In genomic region chr7:91249506-91250233, GRCh38 we compare ENCODE assay signal across 21 cellular contexts. TPM values are rescaled to one million over a fixed set of nuclear protein-coding genes. Genes with fewer than 3 reads are reported as not detected.
DNase-seq lines count a peak whose midpoint lies in the region; ATAC-seq, FAIRE-seq and TF ChIP-seq lines count a peak whose summit lies in the region.
"Had no signal": no experiment of that assay in that cellular context is flagged by ENCODE, and none has a peak within 500 bp of the region (broad histone marks: within the 10 kb centered on the region; RNA-seq: fewer than 3 reads in every experiment).

No MANE protein-coding gene starts in this region.

- no peak overlapping the region for H3K27ac Mint-ChIP-seq in natural killer cell
- H3K27ac Mint-ChIP-seq: activated naive CD8-positive, alpha-beta T cell treated with anti-CD3 and anti-CD28 coated beads for 36 hours; CD8-positive, alpha-beta T cell; naive thymus-derived CD4-positive, alpha-beta T cell; stimulated activated effector memory CD8-positive, alpha-beta T cell treated with anti-CD3 and anti-CD28 coated beads, Interleukin-12 subunit alpha, Interleukin-12 subunit beta, amount 100 ng/mL, for 72 hours had no signal

- H3K27ac ChIP-seq in thyroid gland: no peak overlapping the region
- H3K27ac ChIP-seq: gastrocnemius medialis, HL-60 had no signal

- DNase-seq in H54 (ENCODE audit: insufficient read length, low spot score) (peak; percentile 43), adipocyte (ENCODE audit: low read depth) (peak; percentile 90), foreskin fibroblast (peak; percentile 75 to 87), thyroid gland (peak; percentile 16 to 38), natural killer cell (no peak), SHP77 treated with DMSO at 0.1 percent for 48 hours (lab: John Stamatoyannopoulos, UW) (no peak)
- DNase-seq: activated CD4-positive, CD25-positive, alpha-beta regulatory T cell; activated naive CD8-positive, alpha-beta T cell treated with anti-CD3 and anti-CD28 coated beads for 36 hours; CD8-positive, alpha-beta T cell; cortex of kidney; gastrocnemius medialis; H7; kidney; MM.1S; naive thymus-derived CD4-positive, alpha-beta T cell; retina; stimulated activated CD4-positive, alpha-beta T cell treated with anti-CD3 and anti-CD28 coated beads, Interleukin-4, amount 100 ng/mL, for 24 hours had no signal

- intact Hi-C loops in thyroid gland (cut with DNase I) (no loop called here), natural killer cell (cut with micrococcal nuclease) (no loop called here)

- no peaks in the 10 kb centered on the region for H3K36me3 ChIP-seq in adipocyte (ENCODE audit: control insufficient read depth, insufficient read depth, low read length, severe bottlenecking)
- H3K36me3 ChIP-seq in thyroid gland: no peaks in the 10 kb centered on the region
- H3K36me3 ChIP-seq: gastrocnemius medialis had no signal

- WGBS in thyroid gland, 2 donors: 75 to 81% methylated on average over 4 of the region's 4 CpGs

- H3K27me3 ChIP-seq in adipocyte (replicated peaks; ENCODE audit: control insufficient read depth, insufficient read depth, low read length) (no peaks in the 10 kb centered on the region), thyroid gland (no peaks in the 10 kb centered on the region)
- H3K27me3 ChIP-seq: gastrocnemius medialis had no signal

- H3K4me1 ChIP-seq in adipocyte (ENCODE audit: control insufficient read depth, insufficient read depth, low read length) (peaks cover 22% of the 10 kb centered on the region), thyroid gland (no peaks in the 10 kb centered on the region)
- H3K4me1 ChIP-seq: gastrocnemius medialis had no signal

- H3K4me3 ChIP-seq in adipocyte (ENCODE audit: low read length) (no peak overlapping the region), foreskin fibroblast (ENCODE audit: low read depth in 1 of 2, low read length in 2 of 2) (no peak overlapping the region), thyroid gland (replicated peaks in 1 of 3) (no peak overlapping the region)
- H3K4me3 ChIP-seq: gastrocnemius medialis had no signal

- no peak for TF ChIP-seq POLR2A in H54 (IDR thresholded peaks at IDR 0.05; ENCODE audit: low read depth, low read length)
- no peak for TF ChIP-seq POLR2A in thyroid gland (IDR thresholded peaks at IDR 0.05)

- no peak overlapping the region for H3K4me3 Mint-ChIP-seq in natural killer cell
- H3K4me3 Mint-ChIP-seq: activated naive CD8-positive, alpha-beta T cell treated with anti-CD3 and anti-CD28 coated beads for 36 hours; CD8-positive, alpha-beta T cell; naive thymus-derived CD4-positive, alpha-beta T cell; stimulated activated effector memory CD8-positive, alpha-beta T cell treated with anti-CD3 and anti-CD28 coated beads, Interleukin-12 subunit alpha, Interleukin-12 subunit beta, amount 100 ng/mL, for 72 hours had no signal

- H3K36me3 Mint-ChIP-seq in natural killer cell: no peaks in the 10 kb centered on the region
- H3K36me3 Mint-ChIP-seq: activated naive CD8-positive, alpha-beta T cell treated with anti-CD3 and anti-CD28 coated beads for 36 hours; CD8-positive, alpha-beta T cell; naive thymus-derived CD4-positive, alpha-beta T cell; stimulated activated effector memory CD8-positive, alpha-beta T cell treated with anti-CD3 and anti-CD28 coated beads, Interleukin-12 subunit alpha, Interleukin-12 subunit beta, amount 100 ng/mL, for 72 hours had no signal

- peak overlapping the region; percentile 19 for H3K9ac ChIP-seq in adipocyte (ENCODE audit: low read length)

- no peaks in the 10 kb centered on the region for H3K4me1 Mint-ChIP-seq in natural killer cell
- H3K4me1 Mint-ChIP-seq: activated naive CD8-positive, alpha-beta T cell treated with anti-CD3 and anti-CD28 coated beads for 36 hours; stimulated activated effector memory CD8-positive, alpha-beta T cell treated with anti-CD3 and anti-CD28 coated beads, Interleukin-12 subunit alpha, Interleukin-12 subunit beta, amount 100 ng/mL, for 72 hours had no signal

- no peak for ATAC-seq in HG02870 (IDR thresholded peaks at IDR 0.05; ENCODE audit: unreplicated experiment)
- no peak for ATAC-seq in natural killer cell
- ATAC-seq: CD8-positive, alpha-beta T cell; gastrocnemius medialis; naive thymus-derived CD4-positive, alpha-beta T cell; stimulated activated effector memory CD8-positive, alpha-beta T cell treated with anti-CD3 and anti-CD28 coated beads, Interleukin-12 subunit alpha, Interleukin-12 subunit beta, amount 100 ng/mL, for 72 hours had no signal

- no peaks in the 10 kb centered on the region for H3K27me3 Mint-ChIP-seq in natural killer cell (ENCODE audit: low read depth in 2 of 2)

- FAIRE-seq in H54 (lab: Jason Lieb, UNC): peak; percentile 72
- FAIRE-seq: GM18507, kidney had no signal

- H3K9me3 ChIP-seq in adipocyte (ENCODE audit: control insufficient read depth, low read length) (no peaks in the 10 kb centered on the region), thyroid gland (no peaks in the 10 kb centered on the region)
- H3K9me3 ChIP-seq: gastrocnemius medialis had no signal

- TF ChIP-seq CTCF in foreskin fibroblast (IDR thresholded peaks at IDR 0.05; ENCODE audit: low read depth, low read length) (no peak), thyroid gland (IDR thresholded peaks at IDR 0.05) (no peak), natural killer cell (IDR thresholded peaks at IDR 0.05) (no peak)

- H3K9me3 Mint-ChIP-seq in natural killer cell: peaks cover 0 to 3% of the 10 kb centered on the region in 2 donors

RNA-seq across cellular contexts. Expression of gene FZD1, which starts 14.6 kb away (rescaled TPM):
- total RNA-seq in thyroid gland: 100 to 1,000 TPM in 3 of 4 donors, 10 to 100 TPM in 1; 66.4 to 127 (median 114) TPM
- total RNA-seq in natural killer cell: under 1 TPM; 0.14 to 0.80 (median 0.65) TPM
- total RNA-seq: CD8-positive, alpha-beta T cell had no signal

Comparison
In these comparisons a context has a peak if more than half of its experiments do, and no peak if none do; other contexts are left out.
1. DNase-seq: peak in H54 (single experiment), adipocyte (single experiment), foreskin fibroblast (2 of 2) and thyroid gland (2 of 2); none in natural killer cell (single experiment) and SHP77 treated with DMSO at 0.1 percent for 48 hours (single experiment).
2. RNA of gene FZD1, which starts 14.6 kb away (total RNA-seq): 66.4 to 127 TPM in thyroid gland; 0.14 to 0.80 TPM in natural killer cell; every median in the first group is over 10 times any median in the second.